8 cellular contexts compared by ENCODE assay signal in the genomic region with DNA sequence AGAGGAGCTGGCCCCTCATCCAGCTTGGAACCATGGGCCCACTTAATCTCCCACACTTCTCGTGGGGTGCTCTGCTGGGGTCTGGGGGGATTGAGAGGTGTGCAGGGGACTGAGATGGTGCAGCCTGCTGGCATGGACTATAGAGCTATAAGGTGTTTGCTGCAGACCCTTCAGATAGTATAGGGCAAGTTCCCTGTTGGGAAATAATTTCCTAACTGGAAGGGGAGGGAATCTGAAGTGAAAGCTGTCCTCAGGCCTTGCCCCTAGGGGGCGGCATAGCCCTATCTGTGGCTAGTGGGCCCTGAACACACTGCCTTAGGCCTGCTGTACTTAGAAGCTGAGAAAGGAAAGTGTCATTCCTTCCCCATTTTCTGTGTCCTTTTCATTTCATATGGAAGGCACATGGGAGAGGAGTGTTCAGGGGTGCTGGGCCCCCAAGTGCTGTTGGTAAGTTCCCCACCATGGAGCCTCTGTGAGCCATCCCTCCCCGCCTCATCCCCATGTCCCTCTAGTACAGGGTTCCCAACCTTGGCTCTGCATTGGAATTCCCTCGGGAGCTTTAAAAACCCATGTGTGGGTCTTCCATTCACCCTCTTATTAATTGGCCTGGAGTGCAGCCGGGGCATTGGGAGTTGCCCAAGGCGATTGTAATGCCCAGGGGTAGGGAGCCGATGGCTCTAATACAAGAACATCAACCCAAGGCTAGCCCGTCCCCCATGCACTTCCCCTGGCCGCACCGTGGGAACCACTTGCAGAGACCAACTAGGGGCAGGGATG. TPM values are rescaled to one million over a fixed set of nuclear protein-coding genes. Genes with fewer than 3 reads are reported as not detected.
DNase-seq lines count a peak whose midpoint lies in the region; ATAC-seq and TF ChIP-seq lines count a peak whose summit lies in the region.

No MANE protein-coding gene starts in this region.

- no peak for TF ChIP-seq POLR2A in uterus (IDR thresholded peaks at IDR 0.05)

- H3K9me3 Mint-ChIP-seq in activated T-cell treated with anti-CD3 and anti-CD28 coated beads, Interleukin-2, amount 50 U/mL, for 24 hours, result no peaks in the 10 kb centered on the region
- H3K9me3 Mint-ChIP-seq in nephron progenitor cell, result no peaks in the 10 kb centered on the region

- H3K9me3 ChIP-seq in HUES64 (ENCODE audit: insufficient read depth, low read depth, low read length) (no peaks in the 10 kb centered on the region), uterus (no peaks in the 10 kb centered on the region)

- H3K27ac ChIP-seq in HUES64 (ENCODE audit: low read depth, low read length) (peak overlapping the region; percentile 24; the same call in 1 of the 2 replicates), uterus (no peak overlapping the region)

- 70% methylated on average over 10 of the region's 10 CpGs for WGBS in HUES64

- H3K36me3 Mint-ChIP-seq in activated T-cell treated with anti-CD3 and anti-CD28 coated beads, Interleukin-2, amount 50 U/mL, for 24 hours (ENCODE audit: low read depth), result peaks cover 46% of the 10 kb centered on the region
- peaks cover 26% of the 10 kb centered on the region for H3K36me3 Mint-ChIP-seq in nephron progenitor cell (ENCODE audit: low read depth)

- no peak overlapping the region for H3K27ac Mint-ChIP-seq in activated T-cell treated with anti-CD3 and anti-CD28 coated beads, Interleukin-2, amount 50 U/mL, for 24 hours
- no peak overlapping the region for H3K27ac Mint-ChIP-seq in nephron progenitor cell

- intact Hi-C loops in uterus (cut with DNase I; ENCODE audit: low total_unique reads), result no loop called here

- peak; percentile 87 for TF ChIP-seq CTCF in nephron progenitor cell (IDR thresholded peaks at IDR 0.05)
- peak; percentile 44 to 70 (median 54) for TF ChIP-seq CTCF in uterus (IDR thresholded peaks at IDR 0.05)

- peaks cover 28% of the 10 kb centered on the region for H3K36me3 ChIP-seq in HUES64 (ENCODE audit: insufficient read depth, low read length)
- H3K36me3 ChIP-seq in uterus, result no peaks in the 10 kb centered on the region

- H3K27me3 ChIP-seq in HUES64 (ENCODE audit: insufficient read depth, low read length) (no peaks in the 10 kb centered on the region), uterus (no peaks in the 10 kb centered on the region)

- peaks cover 16% of the 10 kb centered on the region for H3K4me1 ChIP-seq in HUES64 (ENCODE audit: insufficient read depth, low read length)
- peaks cover 0 to 7% of the 10 kb centered on the region in 2 donors for H3K4me1 ChIP-seq in uterus

- DNase-seq in D341Med (ENCODE audit: low spot score) (peak; percentile 92), NOMO-1 treated with dmso at 0.1 percent for 144 hours (lab: John Stamatoyannopoulos, UW; ENCODE audit: unreplicated experiment) (peak; percentile 14), fibroblast of peridontal ligament (ENCODE audit: extremely low read depth) (peak; percentile 76), nephron progenitor cell (peak; percentile 81), uterus (peak; percentile 48 to 55)
- peak; percentile 64 for DNase-seq in activated T-cell treated with anti-CD3 and anti-CD28 coated beads, Interleukin-2, amount 50 U/mL, for 24 hours

- H3K27me3 Mint-ChIP-seq in activated T-cell treated with anti-CD3 and anti-CD28 coated beads, Interleukin-2, amount 50 U/mL, for 24 hours, result no peaks in the 10 kb centered on the region
- H3K27me3 Mint-ChIP-seq in nephron progenitor cell (ENCODE audit: low read depth, poor library complexity), result peaks cover 13% of the 10 kb centered on the region

- H3K4me3 Mint-ChIP-seq in activated T-cell treated with anti-CD3 and anti-CD28 coated beads, Interleukin-2, amount 50 U/mL, for 24 hours, result no peak overlapping the region
- H3K4me3 Mint-ChIP-seq in nephron progenitor cell, result no peak overlapping the region

- ATAC-seq in GM19328 (IDR thresholded peaks at IDR 0.05; ENCODE audit: unreplicated experiment), result no peak

- no peak overlapping the region for H3K4me3 ChIP-seq in HUES64 (ENCODE audit: low read length)
- no peak overlapping the region for H3K4me3 ChIP-seq in uterus

- H3K4me1 Mint-ChIP-seq in activated T-cell treated with anti-CD3 and anti-CD28 coated beads, Interleukin-2, amount 50 U/mL, for 24 hours (ENCODE audit: low read depth), result peaks cover 21% of the 10 kb centered on the region
- H3K4me1 Mint-ChIP-seq in nephron progenitor cell, result peaks cover 29% of the 10 kb centered on the region

- no peak overlapping the region for H3K9ac ChIP-seq in HUES64 (ENCODE audit: low read depth, low read length)

RNA-seq across cellular contexts. Expression of gene GOSR2, which starts 19.7 kb away (rescaled TPM):
- 27.6 TPM for polyA plus RNA-seq in HUES64 (2013, experiment 1 of 2)
- 27.2 TPM for polyA plus RNA-seq in HUES64 (2013, experiment 2 of 2)
- total RNA-seq in uterus, result 10 to 100 TPM; 66.9 to 90.5 (median 77.2) TPM

RNA-seq across cellular contexts. Expression of gene RPRML, which starts 36.4 kb away (rescaled TPM):
- polyA plus RNA-seq in HUES64 (2013, experiment 1 of 2), result 2.0 TPM
- polyA plus RNA-seq in HUES64 (2013, experiment 2 of 2), result 2.7 TPM
- total RNA-seq in uterus, result not detected

Comparison
In these comparisons a context has a peak if more than half of its experiments do, and no peak if none do; other contexts are left out.
1. DNase-seq: peak in every context shown above with its lines; median percentile 92 in D341Med; 81 in nephron progenitor cell; 76 in fibroblast of peridontal ligament; 64 in activated T-cell treated with anti-CD3 and anti-CD28 coated beads, Interleukin-2, amount 50 U/mL, for 24 hours; 52 in uterus; 14 in NOMO-1 treated with dmso at 0.1 percent for 144 hours.